In the genomic region with DNA sequence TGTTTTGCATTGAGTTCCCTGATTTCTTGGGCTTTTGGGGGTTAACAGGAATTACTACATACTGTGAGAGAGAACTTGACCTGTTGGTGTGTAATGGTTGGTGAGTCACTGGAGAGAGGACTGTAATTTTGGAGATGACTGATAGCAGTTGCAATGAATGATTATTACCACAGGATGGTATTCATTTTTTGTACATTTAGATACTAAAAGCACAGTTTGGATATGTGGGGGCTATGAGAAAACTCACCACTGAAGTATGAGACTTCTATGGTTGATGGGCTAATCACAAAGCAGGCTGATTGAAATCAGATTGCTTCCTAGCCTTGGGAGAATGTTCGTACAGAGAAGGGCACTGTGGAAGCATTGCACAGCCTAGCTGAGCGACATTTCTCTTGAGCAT, we compare ENCODE assay signal across 19 cellular contexts.
A peak's percentile ranks its signal among the peaks of the same experiment; 100 is the strongest.
DNase-seq lines count a peak whose midpoint lies in the region; ATAC-seq and TF ChIP-seq lines count a peak whose summit lies in the region.
"Had no signal": no experiment of that assay in that cellular context is flagged by ENCODE, and none has a peak within 500 bp of the region (broad histone marks: within the 10 kb centered on the region; RNA-seq: fewer than 3 reads in every experiment).

No MANE protein-coding gene starts in this region.

- H3K27ac ChIP-seq in brain microvascular endothelial cell (peak overlapping the region; percentile 67), substantia nigra (ENCODE audit: low read depth, low read length, poor library complexity, severe bottlenecking) (no peak overlapping the region)
- H3K27ac ChIP-seq: colonic mucosa, HL-60, ovary, skin epidermis had no signal

- H3K27me3 ChIP-seq in brain microvascular endothelial cell (replicated peaks) (no peaks in the 10 kb centered on the region), kidney epithelial cell (ENCODE audit: control insufficient read depth, insufficient read depth, low read length) (no peaks in the 10 kb centered on the region)
- H3K27me3 ChIP-seq: colonic mucosa, ovary had no signal

- H3K27ac Mint-ChIP-seq in WTC11, result no peak overlapping the region
- H3K27ac Mint-ChIP-seq: stimulated activated effector memory CD8-positive, alpha-beta T cell treated with anti-CD3 and anti-CD28 coated beads, Interleukin-12 subunit alpha, Interleukin-12 subunit beta, amount 100 ng/mL, for 72 hours; type B pancreatic cell had no signal

- intact Hi-C loops in mucosa of descending colon (cut with DNase I, micrococcal nuclease), result no loop called here

- H3K4me3 ChIP-seq in AG09309 (ENCODE audit: control insufficient read depth, low read depth, low read length) (no peak overlapping the region), brain microvascular endothelial cell (ENCODE audit: low read depth, low read length) (no peak overlapping the region), kidney epithelial cell (ENCODE audit: low read depth, low read length) (no peak overlapping the region), mucosa of descending colon (no peak overlapping the region)
- H3K4me3 ChIP-seq: colonic mucosa, ovary, skin epidermis had no signal

- peaks cover 13% of the 10 kb centered on the region for H3K9me3 Mint-ChIP-seq in WTC11

- H3K27me3 Mint-ChIP-seq in WTC11 (ENCODE audit: low read depth), result no peaks in the 10 kb centered on the region
- H3K27me3 Mint-ChIP-seq: type B pancreatic cell had no signal

- H3K36me3 Mint-ChIP-seq in WTC11, result no peaks in the 10 kb centered on the region
- H3K36me3 Mint-ChIP-seq: stimulated activated effector memory CD8-positive, alpha-beta T cell treated with anti-CD3 and anti-CD28 coated beads, Interleukin-12 subunit alpha, Interleukin-12 subunit beta, amount 100 ng/mL, for 72 hours; type B pancreatic cell had no signal

- POLR2A ChIA-PET in WTC11 (lab: Charles Lee), result no interaction called here

- no peaks in the 10 kb centered on the region for H3K4me1 ChIP-seq in mucosa of descending colon (ENCODE audit: low read depth)
- H3K4me1 ChIP-seq: colonic mucosa had no signal

- ATAC-seq in mucosa of descending colon, result no peak
- ATAC-seq in WTC11, result no peak
- ATAC-seq: stimulated activated effector memory CD8-positive, alpha-beta T cell treated with anti-CD3 and anti-CD28 coated beads, Interleukin-12 subunit alpha, Interleukin-12 subunit beta, amount 100 ng/mL, for 72 hours had no signal

- in situ Hi-C loops in brain microvascular endothelial cell (cut with HindIII; ENCODE audit: low pct_ligation_motif_present, low sequenced_read_pairs), result no loop called here

- DNase-seq in AG09309 (ENCODE audit: low read depth) (peak; percentile 18), HT1080 (ENCODE audit: low read depth) (peak; percentile 75), brain microvascular endothelial cell (peak; percentile 86), kidney epithelial cell (ENCODE audit: low read depth) (peak; percentile 12), mucosa of descending colon (no peak), mucosa of gallbladder (ENCODE audit: low spot score) (no peak), WTC11 (ENCODE audit: low spot score) (no peak), substantia nigra (lab: John Stamatoyannopoulos, UW) (no peak)
- DNase-seq: ACHN; activated CD4-positive, alpha-beta T cell treated with anti-CD3 and anti-CD28 coated beads, Interleukin-2, amount 50 U/mL, for 4 hours; colonic mucosa; hippocampal formation; NCI-H1417; NCI-H226; ovary had no signal

- peaks cover 8% of the 10 kb centered on the region for H3K4me1 Mint-ChIP-seq in WTC11
- H3K4me1 Mint-ChIP-seq: stimulated activated effector memory CD8-positive, alpha-beta T cell treated with anti-CD3 and anti-CD28 coated beads, Interleukin-12 subunit alpha, Interleukin-12 subunit beta, amount 100 ng/mL, for 72 hours had no signal

- H3K4me3 Mint-ChIP-seq in WTC11, result no peak overlapping the region
- H3K4me3 Mint-ChIP-seq: stimulated activated effector memory CD8-positive, alpha-beta T cell treated with anti-CD3 and anti-CD28 coated beads, Interleukin-12 subunit alpha, Interleukin-12 subunit beta, amount 100 ng/mL, for 72 hours; type B pancreatic cell had no signal

- TF ChIP-seq CTCF in AG09309 (IDR thresholded peaks at IDR 0.05; ENCODE audit: control insufficient read depth, insufficient read depth, low read depth, low read length, missing control alignments), result no peak
- TF ChIP-seq CTCF in brain microvascular endothelial cell (IDR thresholded peaks at IDR 0.05; ENCODE audit: low read depth, low read length, missing control alignments), result no peak
- no peak for TF ChIP-seq CTCF in kidney epithelial cell (IDR thresholded peaks at IDR 0.05; ENCODE audit: insufficient read depth, low read length, poor library complexity, severe bottlenecking)
- TF ChIP-seq CTCF in mucosa of descending colon (IDR thresholded peaks at IDR 0.05), result no peak
- no peak for TF ChIP-seq CTCF in WTC11 (IDR thresholded peaks at IDR 0.05)

- CTCF ChIA-PET in WTC11 (lab: Charles Lee), result no interaction called here

- H3K9me3 ChIP-seq in mucosa of descending colon, result no peaks in the 10 kb centered on the region
- H3K9me3 ChIP-seq: colonic mucosa, ovary had no signal

- no peaks in the 10 kb centered on the region for H3K36me3 ChIP-seq in brain microvascular endothelial cell (replicated peaks)
- H3K36me3 ChIP-seq in kidney epithelial cell (ENCODE audit: control insufficient read depth, insufficient read depth, low read length), result no peaks in the 10 kb centered on the region
- no peaks in the 10 kb centered on the region for H3K36me3 ChIP-seq in mucosa of descending colon (ENCODE audit: low read depth)
- H3K36me3 ChIP-seq: colonic mucosa, ovary had no signal

TF ChIP-seq in WTC11, 78 proteins besides CTCF, POLR2A, EP300 and RAD21 (continues in another document):
- TF ChIP-seq, protein P1, sequence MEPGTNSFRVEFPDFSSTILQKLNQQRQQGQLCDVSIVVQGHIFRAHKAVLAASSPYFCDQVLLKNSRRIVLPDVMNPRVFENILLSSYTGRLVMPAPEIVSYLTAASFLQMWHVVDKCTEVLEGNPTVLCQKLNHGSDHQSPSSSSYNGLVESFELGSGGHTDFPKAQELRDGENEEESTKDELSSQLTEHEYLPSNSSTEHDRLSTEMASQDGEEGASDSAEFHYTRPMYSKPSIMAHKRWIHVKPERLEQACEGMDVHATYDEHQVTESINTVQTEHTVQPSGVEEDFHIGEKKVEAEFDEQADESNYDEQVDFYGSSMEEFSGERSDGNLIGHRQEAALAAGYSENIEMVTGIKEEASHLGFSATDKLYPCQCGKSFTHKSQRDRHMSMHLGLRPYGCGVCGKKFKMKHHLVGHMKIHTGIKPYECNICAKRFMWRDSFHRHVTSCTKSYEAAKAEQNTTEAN (CRISPR knock-in tag; IDR thresholded peaks at IDR 0.05), result no peak
- TF ChIP-seq ZNF263 (CRISPR knock-in tag; IDR thresholded peaks at IDR 0.05; ENCODE audit: low read depth), result no peak
- TF ChIP-seq ZNF671 (CRISPR knock-in tag; IDR thresholded peaks at IDR 0.05), result no peak
- TF ChIP-seq, protein P2, sequence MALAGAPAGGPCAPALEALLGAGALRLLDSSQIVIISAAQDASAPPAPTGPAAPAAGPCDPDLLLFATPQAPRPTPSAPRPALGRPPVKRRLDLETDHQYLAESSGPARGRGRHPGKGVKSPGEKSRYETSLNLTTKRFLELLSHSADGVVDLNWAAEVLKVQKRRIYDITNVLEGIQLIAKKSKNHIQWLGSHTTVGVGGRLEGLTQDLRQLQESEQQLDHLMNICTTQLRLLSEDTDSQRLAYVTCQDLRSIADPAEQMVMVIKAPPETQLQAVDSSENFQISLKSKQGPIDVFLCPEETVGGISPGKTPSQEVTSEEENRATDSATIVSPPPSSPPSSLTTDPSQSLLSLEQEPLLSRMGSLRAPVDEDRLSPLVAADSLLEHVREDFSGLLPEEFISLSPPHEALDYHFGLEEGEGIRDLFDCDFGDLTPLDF (CRISPR knock-in tag; IDR thresholded peaks at IDR 0.05), result no peak
- TF ChIP-seq, protein P3, sequence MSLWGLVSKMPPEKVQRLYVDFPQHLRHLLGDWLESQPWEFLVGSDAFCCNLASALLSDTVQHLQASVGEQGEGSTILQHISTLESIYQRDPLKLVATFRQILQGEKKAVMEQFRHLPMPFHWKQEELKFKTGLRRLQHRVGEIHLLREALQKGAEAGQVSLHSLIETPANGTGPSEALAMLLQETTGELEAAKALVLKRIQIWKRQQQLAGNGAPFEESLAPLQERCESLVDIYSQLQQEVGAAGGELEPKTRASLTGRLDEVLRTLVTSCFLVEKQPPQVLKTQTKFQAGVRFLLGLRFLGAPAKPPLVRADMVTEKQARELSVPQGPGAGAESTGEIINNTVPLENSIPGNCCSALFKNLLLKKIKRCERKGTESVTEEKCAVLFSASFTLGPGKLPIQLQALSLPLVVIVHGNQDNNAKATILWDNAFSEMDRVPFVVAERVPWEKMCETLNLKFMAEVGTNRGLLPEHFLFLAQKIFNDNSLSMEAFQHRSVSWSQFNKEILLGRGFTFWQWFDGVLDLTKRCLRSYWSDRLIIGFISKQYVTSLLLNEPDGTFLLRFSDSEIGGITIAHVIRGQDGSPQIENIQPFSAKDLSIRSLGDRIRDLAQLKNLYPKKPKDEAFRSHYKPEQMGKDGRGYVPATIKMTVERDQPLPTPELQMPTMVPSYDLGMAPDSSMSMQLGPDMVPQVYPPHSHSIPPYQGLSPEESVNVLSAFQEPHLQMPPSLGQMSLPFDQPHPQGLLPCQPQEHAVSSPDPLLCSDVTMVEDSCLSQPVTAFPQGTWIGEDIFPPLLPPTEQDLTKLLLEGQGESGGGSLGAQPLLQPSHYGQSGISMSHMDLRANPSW (CRISPR knock-in tag; conservative IDR thresholded peaks at IDR 0.05; ENCODE audit: low read depth), result no peak
- TF ChIP-seq ZNF396 (CRISPR knock-in tag; IDR thresholded peaks at IDR 0.05; ENCODE audit: borderline replicate concordance), result no peak
- no peak for TF ChIP-seq NFYB (CRISPR knock-in tag; conservative IDR thresholded peaks at IDR 0.05; ENCODE audit: low read depth)
- no peak for TF ChIP-seq CBFB (CRISPR knock-in tag; IDR thresholded peaks at IDR 0.05; ENCODE audit: low read depth)
- no peak for TF ChIP-seq SOX15 (CRISPR knock-in tag; IDR thresholded peaks at IDR 0.05)
- TF ChIP-seq, protein P4, sequence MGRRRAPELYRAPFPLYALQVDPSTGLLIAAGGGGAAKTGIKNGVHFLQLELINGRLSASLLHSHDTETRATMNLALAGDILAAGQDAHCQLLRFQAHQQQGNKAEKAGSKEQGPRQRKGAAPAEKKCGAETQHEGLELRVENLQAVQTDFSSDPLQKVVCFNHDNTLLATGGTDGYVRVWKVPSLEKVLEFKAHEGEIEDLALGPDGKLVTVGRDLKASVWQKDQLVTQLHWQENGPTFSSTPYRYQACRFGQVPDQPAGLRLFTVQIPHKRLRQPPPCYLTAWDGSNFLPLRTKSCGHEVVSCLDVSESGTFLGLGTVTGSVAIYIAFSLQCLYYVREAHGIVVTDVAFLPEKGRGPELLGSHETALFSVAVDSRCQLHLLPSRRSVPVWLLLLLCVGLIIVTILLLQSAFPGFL (CRISPR knock-in tag; IDR thresholded peaks at IDR 0.05; ENCODE audit: borderline replicate concordance), result no peak

Comparison
In these comparisons a context has a peak if more than half of its experiments do, and no peak if none do; other contexts are left out.
1. DNase-seq: peak in AG09309 (single experiment), HT1080 (single experiment), brain microvascular endothelial cell (single experiment) and kidney epithelial cell (single experiment); none in mucosa of descending colon (0 of 3), mucosa of gallbladder (single experiment), WTC11 (single experiment) and substantia nigra (0 of 49).